In the genomic region with DNA sequence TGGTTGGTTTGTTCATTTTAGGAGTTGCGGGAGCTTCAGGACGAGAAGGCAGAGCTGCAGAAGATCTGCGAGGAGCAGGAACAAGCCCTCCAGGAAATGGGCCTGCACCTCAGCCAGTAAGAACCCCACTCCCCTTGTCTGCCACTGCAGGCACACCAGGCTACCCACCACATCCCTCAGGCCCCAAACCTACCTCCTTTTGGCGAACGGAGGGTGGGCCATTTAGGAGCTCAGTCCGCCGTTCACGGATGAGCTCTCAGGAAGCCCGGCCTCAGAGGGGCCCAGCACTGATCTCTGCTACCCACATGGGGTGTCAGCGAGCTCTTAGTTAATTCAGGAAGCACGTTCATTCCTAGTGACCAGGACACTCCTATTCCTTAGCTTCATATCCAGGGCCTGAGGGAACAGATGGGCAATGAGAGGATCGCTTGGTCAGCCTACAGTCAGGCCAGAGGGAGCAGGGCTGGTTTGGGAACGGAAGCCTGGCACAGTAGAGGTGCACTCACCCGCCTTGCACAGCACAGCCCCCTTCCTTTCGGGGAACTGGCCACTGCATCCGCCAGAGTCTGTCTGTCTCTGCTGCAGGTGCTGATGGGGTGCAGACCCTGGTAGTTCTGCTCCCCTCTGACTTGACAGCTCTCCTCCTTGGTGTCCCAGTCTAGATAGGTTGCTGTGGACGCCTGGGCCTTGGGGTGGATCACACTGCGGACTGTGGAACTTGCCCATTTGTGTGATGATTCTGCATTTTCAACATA, we compare ENCODE assay signal across 22 cellular contexts. TPM values are rescaled to one million over a fixed set of nuclear protein-coding genes. Genes with fewer than 3 reads are reported as not detected.
DNase-seq lines count a peak whose midpoint lies in the region; ATAC-seq and TF ChIP-seq lines count a peak whose summit lies in the region.
"Had no signal": no experiment of that assay in that cellular context is flagged by ENCODE, and none has a peak within 500 bp of the region (broad histone marks: within the 10 kb centered on the region; RNA-seq: fewer than 3 reads in every experiment).

No MANE protein-coding gene starts in this region.

- POLR2A ChIA-PET in RWPE1 (lab: Yijun Ruan, JAX; ENCODE audit: low non-redundant PET), result interaction anchor here (0.7 kb wide), 1 partner anchor 119 kb away, joined by 7 read pairs; no protein-coding TSS in a partner anchor

- H3K36me3 Mint-ChIP-seq in endodermal cell (ENCODE audit: low read depth) (peaks cover 72% of the 10 kb centered on the region), nephron progenitor cell (ENCODE audit: low read depth) (peaks cover 44% of the 10 kb centered on the region)

- intact Hi-C loops in spleen (cut with DNase I; ENCODE audit: low total_unique reads), result no loop called here

- CTCF ChIA-PET in RWPE1 (lab: Yijun Ruan, JAX), result interaction anchor here (0.5 to 0.6 kb wide), 2 partner anchors 12 to 83 kb away, joined by 3 read pairs; no protein-coding TSS in a partner anchor

- H3K27me3 ChIP-seq in endodermal cell (ENCODE audit: control insufficient read depth, insufficient read depth, low read length, poor library complexity, severe bottlenecking) (no peaks in the 10 kb centered on the region), spleen (replicated peaks in 1 of 7) (no peaks in the 10 kb centered on the region)
- H3K27me3 ChIP-seq: BLaER1 had no signal

- H3K9me3 Mint-ChIP-seq in endodermal cell (no peaks in the 10 kb centered on the region), nephron progenitor cell (no peaks in the 10 kb centered on the region)
- H3K9me3 Mint-ChIP-seq: CD4-positive, alpha-beta T cell; H9; IgD-negative memory B cell had no signal

- H3K27ac ChIP-seq in RWPE1 (peak overlapping the region; percentile 8; the same call in 1 of the 2 replicates), endodermal cell (ENCODE audit: low read depth, low read length) (no peak overlapping the region), spleen (no peak overlapping the region)
- H3K27ac ChIP-seq: BLaER1, GM23248, KMS-11 had no signal

- H3K27ac Mint-ChIP-seq in endodermal cell, result peak overlapping the region; percentile 40
- peak overlapping the region; percentile 57 for H3K27ac Mint-ChIP-seq in nephron progenitor cell
- H3K27ac Mint-ChIP-seq: CD4-positive, alpha-beta T cell had no signal

- ATAC-seq in HG03159 (IDR thresholded peaks at IDR 0.05; ENCODE audit: unreplicated experiment), result no peak
- ATAC-seq: PC-3 had no signal

- H3K4me3 ChIP-seq in endodermal cell (ENCODE audit: low read length), result no peak overlapping the region
- H3K4me3 ChIP-seq in spleen, result no peak overlapping the region
- H3K4me3 ChIP-seq: BLaER1, GM23248 had no signal

- WGBS in endodermal cell (ENCODE audit: insufficient coverage in 1 of 2, insufficient read length in 1 of 2), 2 experiments, result 95 to 97% methylated on average over 16 to 18 of the region's 18 CpGs
- 93 to 97% (median 96%) methylated on average over 13 to 18 of the region's 18 CpGs for WGBS in spleen, 5 donors

- DNase-seq in RWPE1 (ENCODE audit: low spot score), result no peak
- DNase-seq in endodermal cell, result no peak
- no peak for DNase-seq in nephron progenitor cell
- DNase-seq in spleen, result peak; percentile 40
- DNase-seq in ACHN, result no peak
- no peak for DNase-seq in DMS 273 (lab: John Stamatoyannopoulos, UW; ENCODE audit: unreplicated experiment)
- DNase-seq: CD4-positive, alpha-beta T cell; DMS53; GM23248; H9; MM.1S; NCI-H2029; NCI-H446; NCI-H524 treated with DMSO at 0.1 percent for 48 hours; NCI-H774; NK-92 treated with Interleukin-12 subunit alpha and Interleukin-12 subunit beta, amount 100 ng/mL, for 24 hours; PC-3; SHP77 had no signal

- no peak overlapping the region for H3K9ac ChIP-seq in endodermal cell (ENCODE audit: extremely low read depth, low read length, poor library complexity, severe bottlenecking)
- H3K9ac ChIP-seq: BLaER1, GM23248, KMS-11 had no signal

- H3K4me3 Mint-ChIP-seq in endodermal cell (no peak overlapping the region), nephron progenitor cell (no peak overlapping the region)
- H3K4me3 Mint-ChIP-seq: CD4-positive, alpha-beta T cell; H9; IgD-negative memory B cell had no signal

- no peak for TF ChIP-seq CTCF in RWPE1 (conservative IDR thresholded peaks at IDR 0.05; ENCODE audit: low read depth)
- TF ChIP-seq CTCF in endodermal cell (conservative IDR thresholded peaks at IDR 0.05), result no peak
- no peak for TF ChIP-seq CTCF in nephron progenitor cell (IDR thresholded peaks at IDR 0.05)
- TF ChIP-seq CTCF in spleen (IDR thresholded peaks at IDR 0.05 in 8 of 11, conservative IDR thresholded peaks at IDR 0.05 in 3 of 11), result no peak

- H3K27me3 Mint-ChIP-seq in endodermal cell (ENCODE audit: insufficient read depth), result no peaks in the 10 kb centered on the region
- peaks cover 2% of the 10 kb centered on the region for H3K27me3 Mint-ChIP-seq in nephron progenitor cell (ENCODE audit: low read depth, poor library complexity)
- H3K27me3 Mint-ChIP-seq: CD4-positive, alpha-beta T cell; IgD-negative memory B cell had no signal

- H3K36me3 ChIP-seq in endodermal cell (ENCODE audit: control insufficient read depth, insufficient read depth, low read length), result peaks cover 50% of the 10 kb centered on the region
- peaks cover 0 to 100% (median 83%) of the 10 kb centered on the region in 6 donors for H3K36me3 ChIP-seq in spleen

- no peaks in the 10 kb centered on the region for H3K4me1 ChIP-seq in endodermal cell (ENCODE audit: control insufficient read depth, insufficient read depth, low read length)
- peaks cover 0 to 23% (median 12%) of the 10 kb centered on the region in 6 donors for H3K4me1 ChIP-seq in spleen

- TF ChIP-seq POLR2A in spleen (IDR thresholded peaks at IDR 0.05), result no peak

- H3K9me3 ChIP-seq in endodermal cell (ENCODE audit: control insufficient read depth, low read length) (no peaks in the 10 kb centered on the region), spleen (no peaks in the 10 kb centered on the region)
- H3K9me3 ChIP-seq: BLaER1 had no signal

- H3K4me1 Mint-ChIP-seq in endodermal cell (peaks cover 5% of the 10 kb centered on the region), nephron progenitor cell (peaks cover 10% of the 10 kb centered on the region)
- H3K4me1 Mint-ChIP-seq: H9, IgD-negative memory B cell had no signal

- in situ Hi-C loops in ACHN (cut with HindIII; ENCODE audit: low pct_ligation_motif_present, low pct_unique_long_range_greater_than_20kb, low sequenced_read_pairs), result no loop called here

RNA-seq across cellular contexts. Expression of a gene that starts 21.4 kb away (rescaled TPM):
- 100 to 1,000 TPM; 801 to 885 TPM for total RNA-seq in endodermal cell
- 714 TPM for polyA plus RNA-seq in endodermal cell (2013, experiment 1 of 2)
- polyA plus RNA-seq in endodermal cell (2013, experiment 2 of 2), result 560 TPM
- 100 to 1,000 TPM; 653 to 931 (median 803) TPM for total RNA-seq in spleen
- 100 to 1,000 TPM; 214 to 468 (median 451) TPM for polyA plus RNA-seq in spleen

RNA-seq across cellular contexts. Expression of a gene that starts 51.7 kb away (rescaled TPM):
- total RNA-seq in endodermal cell, result 10 to 100 TPM; 45.7 to 74.0 TPM
- 49.4 TPM for polyA plus RNA-seq in endodermal cell (2013, experiment 1 of 2)
- 42.9 TPM for polyA plus RNA-seq in endodermal cell (2013, experiment 2 of 2)
- 10 to 100 TPM; 59.5 to 89.6 (median 69.3) TPM for total RNA-seq in spleen
- 10 to 100 TPM; 33.9 to 43.2 (median 36.0) TPM for polyA plus RNA-seq in spleen
